In the genomic region with DNA sequence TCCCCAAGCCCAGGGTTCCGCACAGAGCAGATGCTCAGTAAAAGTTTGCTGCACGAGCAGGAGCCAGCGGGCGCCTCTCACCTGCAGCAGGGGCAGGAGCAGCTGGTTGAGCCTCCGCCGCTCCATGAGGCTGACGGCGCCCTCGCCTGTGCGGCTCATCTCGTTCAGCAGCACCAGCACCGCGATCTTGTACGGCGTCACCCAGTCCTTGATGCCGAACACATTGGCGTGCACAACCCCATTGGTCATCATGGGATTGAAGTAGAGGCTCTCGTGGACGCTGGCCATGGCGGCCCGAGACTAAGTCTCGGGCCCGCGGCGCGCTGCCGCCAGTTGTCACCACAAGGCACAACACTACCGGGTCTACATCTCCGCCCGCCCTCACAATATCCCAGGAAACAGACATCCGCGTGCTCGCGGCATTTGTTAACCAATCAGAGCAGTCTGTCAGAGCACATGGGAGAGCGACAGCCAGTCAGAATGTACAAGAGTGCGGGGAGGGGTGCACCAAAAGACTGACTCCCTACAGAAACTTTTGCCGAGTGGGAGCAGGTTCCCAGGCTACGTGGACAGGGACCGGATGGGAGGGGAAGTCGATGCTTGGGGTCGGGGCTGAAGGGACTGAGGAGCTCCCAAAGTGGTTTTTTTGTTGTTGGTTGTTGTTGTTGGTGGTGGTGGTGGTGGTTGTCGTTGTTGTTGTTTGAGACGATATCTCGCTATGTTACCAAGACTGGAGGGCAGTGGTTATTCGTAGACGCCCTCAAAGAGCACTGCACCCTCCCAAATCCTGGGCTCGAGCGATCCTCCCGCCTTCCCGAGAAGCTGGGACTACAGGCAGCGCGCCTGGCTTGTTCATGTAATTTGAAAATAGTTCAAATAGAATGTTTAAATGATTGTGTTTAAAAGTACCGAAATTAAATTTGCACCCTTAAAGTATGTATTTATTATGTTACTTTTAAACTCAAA, we compare ENCODE assay signal across 1 cellular context.
TF ChIP-seq lines count a peak whose summit lies in the region.

A gene with protein sequence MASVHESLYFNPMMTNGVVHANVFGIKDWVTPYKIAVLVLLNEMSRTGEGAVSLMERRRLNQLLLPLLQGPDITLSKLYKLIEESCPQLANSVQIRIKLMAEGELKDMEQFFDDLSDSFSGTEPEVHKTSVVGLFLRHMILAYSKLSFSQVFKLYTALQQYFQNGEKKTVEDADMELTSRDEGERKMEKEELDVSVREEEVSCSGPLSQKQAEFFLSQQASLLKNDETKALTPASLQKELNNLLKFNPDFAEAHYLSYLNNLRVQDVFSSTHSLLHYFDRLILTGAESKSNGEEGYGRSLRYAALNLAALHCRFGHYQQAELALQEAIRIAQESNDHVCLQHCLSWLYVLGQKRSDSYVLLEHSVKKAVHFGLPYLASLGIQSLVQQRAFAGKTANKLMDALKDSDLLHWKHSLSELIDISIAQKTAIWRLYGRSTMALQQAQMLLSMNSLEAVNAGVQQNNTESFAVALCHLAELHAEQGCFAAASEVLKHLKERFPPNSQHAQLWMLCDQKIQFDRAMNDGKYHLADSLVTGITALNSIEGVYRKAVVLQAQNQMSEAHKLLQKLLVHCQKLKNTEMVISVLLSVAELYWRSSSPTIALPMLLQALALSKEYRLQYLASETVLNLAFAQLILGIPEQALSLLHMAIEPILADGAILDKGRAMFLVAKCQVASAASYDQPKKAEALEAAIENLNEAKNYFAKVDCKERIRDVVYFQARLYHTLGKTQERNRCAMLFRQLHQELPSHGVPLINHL (minus strand): TSS at position 359 of the 966 bp plus-strand sequence. CDS start 71 bp downstream, at position 288.

TF ChIP-seq in K562, 482 proteins besides CTCF, POLR2A, EP300 and RAD21 (continued from another document and continues in another):
- TF ChIP-seq, protein P1, sequence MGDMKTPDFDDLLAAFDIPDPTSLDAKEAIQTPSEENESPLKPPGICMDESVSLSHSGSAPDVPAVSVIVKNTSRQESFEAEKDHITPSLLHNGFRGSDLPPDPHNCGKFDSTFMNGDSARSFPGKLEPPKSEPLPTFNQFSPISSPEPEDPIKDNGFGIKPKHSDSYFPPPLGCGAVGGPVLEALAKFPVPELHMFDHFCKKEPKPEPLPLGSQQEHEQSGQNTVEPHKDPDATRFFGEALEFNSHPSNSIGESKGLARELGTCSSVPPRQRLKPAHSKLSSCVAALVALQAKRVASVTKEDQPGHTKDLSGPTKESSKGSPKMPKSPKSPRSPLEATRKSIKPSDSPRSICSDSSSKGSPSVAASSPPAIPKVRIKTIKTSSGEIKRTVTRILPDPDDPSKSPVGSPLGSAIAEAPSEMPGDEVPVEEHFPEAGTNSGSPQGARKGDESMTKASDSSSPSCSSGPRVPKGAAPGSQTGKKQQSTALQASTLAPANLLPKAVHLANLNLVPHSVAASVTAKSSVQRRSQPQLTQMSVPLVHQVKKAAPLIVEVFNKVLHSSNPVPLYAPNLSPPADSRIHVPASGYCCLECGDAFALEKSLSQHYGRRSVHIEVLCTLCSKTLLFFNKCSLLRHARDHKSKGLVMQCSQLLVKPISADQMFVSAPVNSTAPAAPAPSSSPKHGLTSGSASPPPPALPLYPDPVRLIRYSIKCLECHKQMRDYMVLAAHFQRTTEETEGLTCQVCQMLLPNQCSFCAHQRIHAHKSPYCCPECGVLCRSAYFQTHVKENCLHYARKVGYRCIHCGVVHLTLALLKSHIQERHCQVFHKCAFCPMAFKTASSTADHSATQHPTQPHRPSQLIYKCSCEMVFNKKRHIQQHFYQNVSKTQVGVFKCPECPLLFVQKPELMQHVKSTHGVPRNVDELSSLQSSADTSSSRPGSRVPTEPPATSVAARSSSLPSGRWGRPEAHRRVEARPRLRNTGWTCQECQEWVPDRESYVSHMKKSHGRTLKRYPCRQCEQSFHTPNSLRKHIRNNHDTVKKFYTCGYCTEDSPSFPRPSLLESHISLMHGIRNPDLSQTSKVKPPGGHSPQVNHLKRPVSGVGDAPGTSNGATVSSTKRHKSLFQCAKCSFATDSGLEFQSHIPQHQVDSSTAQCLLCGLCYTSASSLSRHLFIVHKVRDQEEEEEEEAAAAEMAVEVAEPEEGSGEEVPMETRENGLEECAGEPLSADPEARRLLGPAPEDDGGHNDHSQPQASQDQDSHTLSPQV (IDR thresholded peaks at IDR 0.05) = no peak
- no peak for TF ChIP-seq NUFIP1 (IDR thresholded peaks at IDR 0.05; ENCODE audit: partially characterized antibody)
- TF ChIP-seq ZC3H11A (IDR thresholded peaks at IDR 0.05; ENCODE audit: low read depth, low read length) = 0 out of 2 replicates have a peak, but pooled peaks have one; percentile 36
- no peak for TF ChIP-seq THRAP3 (IDR thresholded peaks at IDR 0.05; ENCODE audit: borderline replicate concordance)
- TF ChIP-seq PTRF (tag; IDR thresholded peaks at IDR 0.05) = no peak
- TF ChIP-seq, protein P2, sequence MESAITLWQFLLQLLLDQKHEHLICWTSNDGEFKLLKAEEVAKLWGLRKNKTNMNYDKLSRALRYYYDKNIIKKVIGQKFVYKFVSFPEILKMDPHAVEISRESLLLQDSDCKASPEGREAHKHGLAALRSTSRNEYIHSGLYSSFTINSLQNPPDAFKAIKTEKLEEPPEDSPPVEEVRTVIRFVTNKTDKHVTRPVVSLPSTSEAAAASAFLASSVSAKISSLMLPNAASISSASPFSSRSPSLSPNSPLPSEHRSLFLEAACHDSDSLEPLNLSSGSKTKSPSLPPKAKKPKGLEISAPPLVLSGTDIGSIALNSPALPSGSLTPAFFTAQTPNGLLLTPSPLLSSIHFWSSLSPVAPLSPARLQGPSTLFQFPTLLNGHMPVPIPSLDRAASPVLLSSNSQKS (CRISPR knock-in tag; IDR thresholded peaks at IDR 0.05) = no peak
- TF ChIP-seq HNRNPLL (IDR thresholded peaks at IDR 0.05; ENCODE audit: low read depth, low read length, poor library complexity, severe bottlenecking) = peak; percentile 59
- TF ChIP-seq TRIM28 (IDR thresholded peaks at IDR 0.05) = no peak
- TF ChIP-seq PHB2 (IDR thresholded peaks at IDR 0.05; ENCODE audit: low read depth) = no peak
- TF ChIP-seq ZNF24 (IDR thresholded peaks at IDR 0.05) = peak; percentile 27; the same call in 1 of the 2 replicates
- no peak for TF ChIP-seq ZNF584 (CRISPR knock-in tag; IDR thresholded peaks at IDR 0.05; ENCODE audit: low read depth)
- TF ChIP-seq, protein P3, sequence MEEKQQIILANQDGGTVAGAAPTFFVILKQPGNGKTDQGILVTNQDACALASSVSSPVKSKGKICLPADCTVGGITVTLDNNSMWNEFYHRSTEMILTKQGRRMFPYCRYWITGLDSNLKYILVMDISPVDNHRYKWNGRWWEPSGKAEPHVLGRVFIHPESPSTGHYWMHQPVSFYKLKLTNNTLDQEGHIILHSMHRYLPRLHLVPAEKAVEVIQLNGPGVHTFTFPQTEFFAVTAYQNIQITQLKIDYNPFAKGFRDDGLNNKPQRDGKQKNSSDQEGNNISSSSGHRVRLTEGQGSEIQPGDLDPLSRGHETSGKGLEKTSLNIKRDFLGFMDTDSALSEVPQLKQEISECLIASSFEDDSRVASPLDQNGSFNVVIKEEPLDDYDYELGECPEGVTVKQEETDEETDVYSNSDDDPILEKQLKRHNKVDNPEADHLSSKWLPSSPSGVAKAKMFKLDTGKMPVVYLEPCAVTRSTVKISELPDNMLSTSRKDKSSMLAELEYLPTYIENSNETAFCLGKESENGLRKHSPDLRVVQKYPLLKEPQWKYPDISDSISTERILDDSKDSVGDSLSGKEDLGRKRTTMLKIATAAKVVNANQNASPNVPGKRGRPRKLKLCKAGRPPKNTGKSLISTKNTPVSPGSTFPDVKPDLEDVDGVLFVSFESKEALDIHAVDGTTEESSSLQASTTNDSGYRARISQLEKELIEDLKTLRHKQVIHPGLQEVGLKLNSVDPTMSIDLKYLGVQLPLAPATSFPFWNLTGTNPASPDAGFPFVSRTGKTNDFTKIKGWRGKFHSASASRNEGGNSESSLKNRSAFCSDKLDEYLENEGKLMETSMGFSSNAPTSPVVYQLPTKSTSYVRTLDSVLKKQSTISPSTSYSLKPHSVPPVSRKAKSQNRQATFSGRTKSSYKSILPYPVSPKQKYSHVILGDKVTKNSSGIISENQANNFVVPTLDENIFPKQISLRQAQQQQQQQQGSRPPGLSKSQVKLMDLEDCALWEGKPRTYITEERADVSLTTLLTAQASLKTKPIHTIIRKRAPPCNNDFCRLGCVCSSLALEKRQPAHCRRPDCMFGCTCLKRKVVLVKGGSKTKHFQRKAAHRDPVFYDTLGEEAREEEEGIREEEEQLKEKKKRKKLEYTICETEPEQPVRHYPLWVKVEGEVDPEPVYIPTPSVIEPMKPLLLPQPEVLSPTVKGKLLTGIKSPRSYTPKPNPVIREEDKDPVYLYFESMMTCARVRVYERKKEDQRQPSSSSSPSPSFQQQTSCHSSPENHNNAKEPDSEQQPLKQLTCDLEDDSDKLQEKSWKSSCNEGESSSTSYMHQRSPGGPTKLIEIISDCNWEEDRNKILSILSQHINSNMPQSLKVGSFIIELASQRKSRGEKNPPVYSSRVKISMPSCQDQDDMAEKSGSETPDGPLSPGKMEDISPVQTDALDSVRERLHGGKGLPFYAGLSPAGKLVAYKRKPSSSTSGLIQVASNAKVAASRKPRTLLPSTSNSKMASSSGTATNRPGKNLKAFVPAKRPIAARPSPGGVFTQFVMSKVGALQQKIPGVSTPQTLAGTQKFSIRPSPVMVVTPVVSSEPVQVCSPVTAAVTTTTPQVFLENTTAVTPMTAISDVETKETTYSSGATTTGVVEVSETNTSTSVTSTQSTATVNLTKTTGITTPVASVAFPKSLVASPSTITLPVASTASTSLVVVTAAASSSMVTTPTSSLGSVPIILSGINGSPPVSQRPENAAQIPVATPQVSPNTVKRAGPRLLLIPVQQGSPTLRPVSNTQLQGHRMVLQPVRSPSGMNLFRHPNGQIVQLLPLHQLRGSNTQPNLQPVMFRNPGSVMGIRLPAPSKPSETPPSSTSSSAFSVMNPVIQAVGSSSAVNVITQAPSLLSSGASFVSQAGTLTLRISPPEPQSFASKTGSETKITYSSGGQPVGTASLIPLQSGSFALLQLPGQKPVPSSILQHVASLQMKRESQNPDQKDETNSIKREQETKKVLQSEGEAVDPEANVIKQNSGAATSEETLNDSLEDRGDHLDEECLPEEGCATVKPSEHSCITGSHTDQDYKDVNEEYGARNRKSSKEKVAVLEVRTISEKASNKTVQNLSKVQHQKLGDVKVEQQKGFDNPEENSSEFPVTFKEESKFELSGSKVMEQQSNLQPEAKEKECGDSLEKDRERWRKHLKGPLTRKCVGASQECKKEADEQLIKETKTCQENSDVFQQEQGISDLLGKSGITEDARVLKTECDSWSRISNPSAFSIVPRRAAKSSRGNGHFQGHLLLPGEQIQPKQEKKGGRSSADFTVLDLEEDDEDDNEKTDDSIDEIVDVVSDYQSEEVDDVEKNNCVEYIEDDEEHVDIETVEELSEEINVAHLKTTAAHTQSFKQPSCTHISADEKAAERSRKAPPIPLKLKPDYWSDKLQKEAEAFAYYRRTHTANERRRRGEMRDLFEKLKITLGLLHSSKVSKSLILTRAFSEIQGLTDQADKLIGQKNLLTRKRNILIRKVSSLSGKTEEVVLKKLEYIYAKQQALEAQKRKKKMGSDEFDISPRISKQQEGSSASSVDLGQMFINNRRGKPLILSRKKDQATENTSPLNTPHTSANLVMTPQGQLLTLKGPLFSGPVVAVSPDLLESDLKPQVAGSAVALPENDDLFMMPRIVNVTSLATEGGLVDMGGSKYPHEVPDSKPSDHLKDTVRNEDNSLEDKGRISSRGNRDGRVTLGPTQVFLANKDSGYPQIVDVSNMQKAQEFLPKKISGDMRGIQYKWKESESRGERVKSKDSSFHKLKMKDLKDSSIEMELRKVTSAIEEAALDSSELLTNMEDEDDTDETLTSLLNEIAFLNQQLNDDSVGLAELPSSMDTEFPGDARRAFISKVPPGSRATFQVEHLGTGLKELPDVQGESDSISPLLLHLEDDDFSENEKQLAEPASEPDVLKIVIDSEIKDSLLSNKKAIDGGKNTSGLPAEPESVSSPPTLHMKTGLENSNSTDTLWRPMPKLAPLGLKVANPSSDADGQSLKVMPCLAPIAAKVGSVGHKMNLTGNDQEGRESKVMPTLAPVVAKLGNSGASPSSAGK (IDR thresholded peaks at IDR 0.05) = peak; percentile 59; the same call in 1 of the 2 replicates
- peak; percentile 61 for TF ChIP-seq KLF1 (tag; IDR thresholded peaks at IDR 0.05)
- TF ChIP-seq POLR2AphosphoS5 (IDR thresholded peaks at IDR 0.05; ENCODE audit: control insufficient read depth, insufficient read depth, low read depth, low read length) = peak; percentile 90
- no peak for TF ChIP-seq TCF3 (CRISPR knock-in tag; IDR thresholded peaks at IDR 0.05)
- no peak for TF ChIP-seq HMG20B (CRISPR knock-in tag; IDR thresholded peaks at IDR 0.05)
- TF ChIP-seq, protein P4, sequence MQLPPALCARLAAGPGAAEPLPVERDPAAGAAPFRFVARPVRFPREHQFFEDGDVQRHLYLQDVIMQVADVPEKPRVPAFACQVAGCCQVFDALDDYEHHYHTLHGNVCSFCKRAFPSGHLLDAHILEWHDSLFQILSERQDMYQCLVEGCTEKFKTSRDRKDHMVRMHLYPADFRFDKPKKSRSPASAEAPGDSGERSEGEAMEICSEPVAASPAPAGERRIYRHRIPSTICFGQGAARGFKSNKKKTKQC (CRISPR knock-in tag; IDR thresholded peaks at IDR 0.05) = peak; percentile 56
- peak; percentile 97 for TF ChIP-seq PHF8 (IDR thresholded peaks at IDR 0.05; ENCODE audit: borderline replicate concordance, low read length)
- TF ChIP-seq ZNF347 (CRISPR knock-in tag; IDR thresholded peaks at IDR 0.05; ENCODE audit: low read depth) = no peak
- no peak for TF ChIP-seq MED1 (CRISPR knock-in tag; IDR thresholded peaks at IDR 0.05; ENCODE audit: borderline replicate concordance)
- TF ChIP-seq BCL6 (CRISPR knock-in tag; IDR thresholded peaks at IDR 0.05) = no peak
- no peak for TF ChIP-seq ZNF282 (CRISPR knock-in tag; IDR thresholded peaks at IDR 0.05)
- TF ChIP-seq BRF1 (IDR thresholded peaks at IDR 0.05; ENCODE audit: borderline replicate concordance, extremely low read depth, insufficient read length) = no peak
- TF ChIP-seq, protein P5, sequence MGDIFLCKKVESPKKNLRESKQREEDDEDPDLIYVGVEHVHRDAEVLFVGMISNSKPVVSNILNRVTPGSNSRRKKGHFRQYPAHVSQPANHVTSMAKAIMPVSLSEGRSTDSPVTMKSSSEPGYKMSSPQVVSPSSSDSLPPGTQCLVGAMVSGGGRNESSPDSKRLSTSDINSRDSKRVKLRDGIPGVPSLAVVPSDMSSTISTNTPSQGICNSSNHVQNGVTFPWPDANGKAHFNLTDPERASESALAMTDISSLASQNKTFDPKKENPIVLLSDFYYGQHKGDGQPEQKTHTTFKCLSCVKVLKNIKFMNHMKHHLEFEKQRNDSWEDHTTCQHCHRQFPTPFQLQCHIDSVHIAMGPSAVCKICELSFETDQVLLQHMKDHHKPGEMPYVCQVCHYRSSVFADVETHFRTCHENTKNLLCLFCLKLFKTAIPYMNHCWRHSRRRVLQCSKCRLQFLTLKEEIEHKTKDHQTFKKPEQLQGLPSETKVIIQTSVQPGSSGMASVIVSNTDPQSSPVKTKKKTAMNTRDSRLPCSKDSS (IDR thresholded peaks at IDR 0.05; ENCODE audit: low read depth, partially characterized antibody) = no peak
- TF ChIP-seq RBFOX2 (IDR thresholded peaks at IDR 0.05; ENCODE audit: low read depth, low read length) = peak; percentile 99
- TF ChIP-seq, protein P6, sequence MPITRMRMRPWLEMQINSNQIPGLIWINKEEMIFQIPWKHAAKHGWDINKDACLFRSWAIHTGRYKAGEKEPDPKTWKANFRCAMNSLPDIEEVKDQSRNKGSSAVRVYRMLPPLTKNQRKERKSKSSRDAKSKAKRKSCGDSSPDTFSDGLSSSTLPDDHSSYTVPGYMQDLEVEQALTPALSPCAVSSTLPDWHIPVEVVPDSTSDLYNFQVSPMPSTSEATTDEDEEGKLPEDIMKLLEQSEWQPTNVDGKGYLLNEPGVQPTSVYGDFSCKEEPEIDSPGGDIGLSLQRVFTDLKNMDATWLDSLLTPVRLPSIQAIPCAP (CRISPR knock-in tag; IDR thresholded peaks at IDR 0.05; ENCODE audit: borderline replicate concordance) = no peak
- TF ChIP-seq ZFP30 (CRISPR knock-in tag; IDR thresholded peaks at IDR 0.05; ENCODE audit: borderline replicate concordance) = no peak
- TF ChIP-seq ZNF764 (CRISPR knock-in tag; IDR thresholded peaks at IDR 0.05; ENCODE audit: low read depth) = no peak
- no peak for TF ChIP-seq BMI1 (IDR thresholded peaks at IDR 0.05; ENCODE audit: low read length)
- TF ChIP-seq CREBBP (IDR thresholded peaks at IDR 0.05; ENCODE audit: low read depth, low read length) = no peak
